ENCODE assay signal across 9 cellular contexts in the genomic region with DNA sequence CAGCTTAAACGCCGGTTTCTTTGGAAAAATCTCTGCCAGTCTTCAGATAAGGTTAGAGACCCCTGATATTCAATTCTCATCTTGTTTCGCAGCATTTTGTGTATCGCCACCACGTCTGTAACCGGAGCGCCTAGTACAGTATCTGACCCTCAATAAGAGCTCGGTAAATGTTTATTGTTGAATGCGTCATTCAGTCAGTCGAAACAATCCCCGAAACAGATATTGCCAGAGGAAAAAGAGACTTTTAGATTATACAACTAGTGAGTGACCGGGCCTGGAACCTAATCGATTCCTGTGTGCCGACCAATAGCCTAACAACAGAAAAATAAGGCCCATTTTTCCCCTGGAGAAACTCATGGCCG. TPM values are rescaled to one million over a fixed set of nuclear protein-coding genes. Genes with fewer than 3 reads are reported as not detected.
DNase-seq lines count a peak whose midpoint lies in the region; ATAC-seq, FAIRE-seq and TF ChIP-seq lines count a peak whose summit lies in the region.
"Had no signal": no experiment of that assay in that cellular context is flagged by ENCODE, and none has a peak within 500 bp of the region (broad histone marks: within the 10 kb centered on the region; RNA-seq: fewer than 3 reads in every experiment).

No MANE protein-coding gene starts in this region.

- H4K20me1 ChIP-seq in HepG2 (ENCODE audit: insufficient read depth, low read length): no peaks in the 10 kb centered on the region

- H3K27me3 Mint-ChIP-seq in activated CD8-positive, alpha-beta memory T cell treated with anti-CD3 and anti-CD28 coated beads, Interleukin-2, amount 10 ng/mL, durations not matched to agents 7 days and 5 days: no peaks in the 10 kb centered on the region

- H3K36me3 ChIP-seq in HepG2 (replicated peaks in 1 of 2; ENCODE audit: control insufficient read depth in 1 of 2, insufficient read depth in 2 of 2, low read length in 2 of 2) (no peaks in the 10 kb centered on the region), thoracic aorta (no peaks in the 10 kb centered on the region)

- TF ChIP-seq POLR2A in HepG2 (IDR thresholded peaks at IDR 0.05; ENCODE audit: insufficient read depth in 1 of 2, low read depth in 2 of 2, low read length in 2 of 2): no peak

- H3K9ac ChIP-seq in HepG2 (ENCODE audit: insufficient read depth, low read depth, low read length): peak overlapping the region; percentile 95

- DNase-seq in activated CD8-positive, alpha-beta memory T cell treated with anti-CD3 and anti-CD28 coated beads, Interleukin-2, amount 10 ng/mL, durations not matched to agents 7 days and 5 days: no peak
- no peak for DNase-seq in activated CD8-positive, alpha-beta memory T cell treated with anti-CD3 and anti-CD28 coated beads, Interleukin-2, amount 50 U/mL, for 48 hours
- DNase-seq in HepG2 (ENCODE audit: low spot score) (no peak), thoracic aorta (ENCODE audit: low spot score) (no peak), DMS114 treated with DMSO at 0.1 percent for 48 hours (lab: John Stamatoyannopoulos, UW; ENCODE audit: unreplicated experiment) (no peak), EL (no peak)

- TF ChIP-seq CTCF in HepG2 (CRISPR knock-in tag; IDR thresholded peaks at IDR 0.05) (no peak), thoracic aorta (IDR thresholded peaks at IDR 0.05) (no peak)

- peak overlapping the region; percentile 95 to 99 (median 95) for H3K4me3 ChIP-seq in HepG2 (replicated peaks in 1 of 3; ENCODE audit: insufficient read depth in 1 of 3, low read depth in 2 of 3, low read length in 3 of 3)
- H3K4me3 ChIP-seq in thoracic aorta: peak overlapping the region; percentile 94

- peaks cover 59% of the 10 kb centered on the region for H3K4me1 Mint-ChIP-seq in activated CD8-positive, alpha-beta memory T cell treated with anti-CD3 and anti-CD28 coated beads, Interleukin-2, amount 10 ng/mL, durations not matched to agents 7 days and 5 days

- ATAC-seq in activated CD8-positive, alpha-beta memory T cell treated with anti-CD3 and anti-CD28 coated beads, Interleukin-2, amount 10 ng/mL, durations not matched to agents 7 days and 5 days: no peak
- ATAC-seq in HepG2 (no peak), thoracic aorta (ENCODE audit: insufficient number of reproducible peaks, low FRiP score, low read depth) (no peak), GM19395 (IDR thresholded peaks at IDR 0.05; ENCODE audit: unreplicated experiment) (no peak)

- H3K36me3 Mint-ChIP-seq in activated CD8-positive, alpha-beta memory T cell treated with anti-CD3 and anti-CD28 coated beads, Interleukin-2, amount 10 ng/mL, durations not matched to agents 7 days and 5 days: peaks cover 11% of the 10 kb centered on the region

- TF ChIP-seq EP300 in HepG2 (IDR thresholded peaks at IDR 0.05; ENCODE audit: low read depth in 2 of 2, low read length in 2 of 2) (no peak), HepG2 (CRISPR knock-in tag; IDR thresholded peaks at IDR 0.05; ENCODE audit: borderline replicate concordance) (no peak)

- intact Hi-C loops in HepG2 (cut with micrococcal nuclease; ENCODE audit: unreplicated experiment): no loop called here

- in situ Hi-C loops in HepG2 (cut with HindIII; ENCODE audit: extremely low pct_ligation_motif_present, low pct_unique_long_range_greater_than_20kb): no loop called here

- CTCF ChIA-PET in activated CD8-positive, alpha-beta memory T cell treated with anti-CD3 and anti-CD28 coated beads, Interleukin-2, amount 10 ng/mL, durations not matched to agents 7 days and 5 days (lab: Charles Lee): interaction anchor here (0.9 to 1.5 kb wide), 4 partner anchors 28 to 359 kb away, joined by 3 to 6 read pairs (median 4); partner anchors contain the start of gene MED11
- CTCF ChIA-PET in HepG2 (lab: Yijun Ruan, JAX; ENCODE audit: low intra/inter-chr PET ratio, low total read pairs): no interaction called here

- peak overlapping the region; percentile 85 for H3K4me3 Mint-ChIP-seq in activated CD8-positive, alpha-beta memory T cell treated with anti-CD3 and anti-CD28 coated beads, Interleukin-2, amount 10 ng/mL, durations not matched to agents 7 days and 5 days

- POLR2A ChIA-PET in HepG2 (lab: Yijun Ruan, JAX): interaction anchor here (0.6 to 2.3 kb wide), 8 partner anchors 18 to 104 kb away, joined by 5 to 17 read pairs (median 6); partner anchors contain the start of genes GLTPD2, PLD2, PSMB6 and TM4SF5

- no peaks in the 10 kb centered on the region for H3K9me3 ChIP-seq in HepG2 (ENCODE audit: low read length)
- H3K9me3 ChIP-seq in thoracic aorta: no peaks in the 10 kb centered on the region

- TF ChIP-seq RAD21 in HepG2 (CRISPR knock-in tag; IDR thresholded peaks at IDR 0.05): no peak

- H3K27ac ChIP-seq in angular gyrus (ENCODE audit: low read depth, low read length) (peak overlapping the region; percentile 57), HepG2 (ENCODE audit: extremely low read length, insufficient read depth, low read length) (peak overlapping the region; percentile 79), thoracic aorta (peak overlapping the region in 1 of 2 donors; percentile 65)

- FAIRE-seq in HepG2 (lab: Jason Lieb, UNC): no peak
- FAIRE-seq: endometrium had no signal

- H3K4me1 ChIP-seq in HepG2 (ENCODE audit: insufficient read depth, low read length): peaks cover 52% of the 10 kb centered on the region
- H3K4me1 ChIP-seq in thoracic aorta (ENCODE audit: control insufficient read depth in 1 of 2, low read depth in 2 of 2): peaks cover 5 to 15% of the 10 kb centered on the region in 2 donors

- H3K27ac Mint-ChIP-seq in activated CD8-positive, alpha-beta memory T cell treated with anti-CD3 and anti-CD28 coated beads, Interleukin-2, amount 10 ng/mL, durations not matched to agents 7 days and 5 days: peak overlapping the region; percentile 93

- H2AFZ ChIP-seq in HepG2 (ENCODE audit: low read length): no peak overlapping the region

- peaks cover 53% of the 10 kb centered on the region for H3K79me2 ChIP-seq in HepG2 (ENCODE audit: insufficient read depth, low read length)

- H3K27me3 ChIP-seq in HepG2 (ENCODE audit: control insufficient read depth in 1 of 2, insufficient read depth in 2 of 2, low read length in 2 of 2) (no peaks in the 10 kb centered on the region; a peak in 1 of 5 replicates), thoracic aorta (replicated peaks; ENCODE audit: insufficient read depth) (no peaks in the 10 kb centered on the region)

- 2% methylated on average over 15 of the region's 15 CpGs for WGBS in HepG2 (ENCODE audit: low lambda C conversion rate)

- H3K9me3 Mint-ChIP-seq in activated CD8-positive, alpha-beta memory T cell treated with anti-CD3 and anti-CD28 coated beads, Interleukin-2, amount 10 ng/mL, durations not matched to agents 7 days and 5 days (ENCODE audit: low read depth): no peaks in the 10 kb centered on the region

- no TSS peak for BruUV-seq in HepG2 (replicated peaks; lab: Mats Ljungman, UMichigan)

- H3K4me2 ChIP-seq in HepG2 (ENCODE audit: low read depth, low read length): peak overlapping the region; percentile 86

RNA-seq across cellular contexts. Expression of gene PELP1, which starts 0.6 kb away (rescaled TPM):
- total RNA-seq in activated CD8-positive, alpha-beta memory T cell treated with anti-CD3 and anti-CD28 coated beads, Interleukin-2, amount 10 ng/mL, durations not matched to agents 7 days and 5 days: 10 to 100 TPM; 88.5 to 96.9 TPM
- total RNA-seq in HepG2 (2016; rRNA removed; fragmentation: Illumina TruSeq; extraction: Trizol) (27.8 and 33.2 TPM in 2 replicates), thoracic aorta (10 to 100 TPM; 21.1 to 71.2 TPM)
- total RNA-seq in HepG2 (2016; cell fraction: cytosol; rRNA removed; fragmentation: Illumina TruSeq; extraction: Trizol; ENCODE audit: low read depth): 8.6 and 9.3 TPM in 2 replicates
- total RNA-seq in HepG2 (2016; cell fraction: insoluble cytoplasmic fraction; rRNA removed; fragmentation: Illumina TruSeq; extraction: Trizol): 29.7 and 32.3 TPM in 2 replicates
- total RNA-seq in HepG2 (2016; cell fraction: membrane; rRNA removed; fragmentation: Illumina TruSeq; extraction: Trizol): 8.2 and 11.4 TPM in 2 replicates
- total RNA-seq in HepG2 (2016; cell fraction: nucleus; rRNA removed; fragmentation: Illumina TruSeq; extraction: Trizol): 38.3 and 51.4 TPM in 2 replicates
- polyA plus RNA-seq in HepG2 (2011; rRNA removed): 14.9 and 22.5 TPM in 2 replicates
- polyA plus RNA-seq in HepG2 (2011; cell fraction: cytosol; rRNA removed): 4.3 and 5.4 TPM in 2 replicates
- polyA plus RNA-seq in HepG2 (2011; cell fraction: nucleus; rRNA removed): 83.8 and 108 TPM in 2 replicates
- polyA plus RNA-seq in HepG2 (2012): 32.3 and 36.6 TPM in 2 replicates
- 1.4 and 1.8 TPM in 2 replicates for polyA plus RNA-seq in HepG2 (2016; cell fraction: cytosol; fragmentation: Illumina TruSeq; extraction: Trizol; ENCODE audit: low read depth)
- 18.5 and 30.6 TPM in 2 replicates for polyA plus RNA-seq in HepG2 (2016; cell fraction: insoluble cytoplasmic fraction; fragmentation: Illumina TruSeq; extraction: Trizol; ENCODE audit: low read depth)
- 3.5 and 4.7 TPM in 2 replicates for polyA plus RNA-seq in HepG2 (2016; cell fraction: membrane; fragmentation: Illumina TruSeq; extraction: Trizol; ENCODE audit: low read depth)
- 96.8 and 111 TPM in 2 replicates for polyA plus RNA-seq in HepG2 (2016; cell fraction: nucleus; fragmentation: Illumina TruSeq; extraction: Trizol; ENCODE audit: insufficient read depth, low read depth)
- polyA minus RNA-seq in HepG2 (2011; rRNA and poly(A)+ RNA removed; ENCODE audit: low replicate concordance): 69.8 and 87.2 TPM in 2 replicates
- polyA minus RNA-seq in HepG2 (2011; cell fraction: cytosol; rRNA and poly(A)+ RNA removed): 14.3 and 16.8 TPM in 2 replicates
- 39.3 and 65.8 TPM in 2 replicates for polyA minus RNA-seq in HepG2 (2011; cell fraction: nucleus; rRNA and poly(A)+ RNA removed)

RNA-seq across cellular contexts. Expression of gene ARRB2, which starts 7.1 kb away (rescaled TPM):
- 100 to 1,000 TPM; 348 to 365 TPM for total RNA-seq in activated CD8-positive, alpha-beta memory T cell treated with anti-CD3 and anti-CD28 coated beads, Interleukin-2, amount 10 ng/mL, durations not matched to agents 7 days and 5 days
- 15.5 and 21.5 TPM in 2 replicates for total RNA-seq in HepG2 (2016; rRNA removed; fragmentation: Illumina TruSeq; extraction: Trizol)
- total RNA-seq in HepG2 (2016; cell fraction: cytosol; rRNA removed; fragmentation: Illumina TruSeq; extraction: Trizol; ENCODE audit: low read depth): 26.6 and 31.6 TPM in 2 replicates
- 11.0 and 21.7 TPM in 2 replicates for total RNA-seq in HepG2 (2016; cell fraction: insoluble cytoplasmic fraction; rRNA removed; fragmentation: Illumina TruSeq; extraction: Trizol)
- total RNA-seq in HepG2 (2016; cell fraction: membrane; rRNA removed; fragmentation: Illumina TruSeq; extraction: Trizol): 39.2 and 42.1 TPM in 2 replicates
- total RNA-seq in HepG2 (2016; cell fraction: nucleus; rRNA removed; fragmentation: Illumina TruSeq; extraction: Trizol): 14.4 and 14.9 TPM in 2 replicates
- 49.2 and 58.4 TPM in 2 replicates for polyA plus RNA-seq in HepG2 (2011; rRNA removed)
- polyA plus RNA-seq in HepG2 (2011; cell fraction: cytosol; rRNA removed): 39.2 and 47.6 TPM in 2 replicates
- polyA plus RNA-seq in HepG2 (2011; cell fraction: nucleus; rRNA removed): 125 and 127 TPM in 2 replicates
- polyA plus RNA-seq in HepG2 (2012): 56.5 and 69.1 TPM in 2 replicates
- polyA plus RNA-seq in HepG2 (2016; cell fraction: cytosol; fragmentation: Illumina TruSeq; extraction: Trizol; ENCODE audit: low read depth): 73.1 and 77.8 TPM in 2 replicates
- 31.2 and 37.0 TPM in 2 replicates for polyA plus RNA-seq in HepG2 (2016; cell fraction: insoluble cytoplasmic fraction; fragmentation: Illumina TruSeq; extraction: Trizol; ENCODE audit: low read depth)
- 82.8 and 84.1 TPM in 2 replicates for polyA plus RNA-seq in HepG2 (2016; cell fraction: membrane; fragmentation: Illumina TruSeq; extraction: Trizol; ENCODE audit: low read depth)
- 77.0 and 85.1 TPM in 2 replicates for polyA plus RNA-seq in HepG2 (2016; cell fraction: nucleus; fragmentation: Illumina TruSeq; extraction: Trizol; ENCODE audit: insufficient read depth, low read depth)
- 30.3 and 32.9 TPM in 2 replicates for polyA minus RNA-seq in HepG2 (2011; rRNA and poly(A)+ RNA removed; ENCODE audit: low replicate concordance)
- polyA minus RNA-seq in HepG2 (2011; cell fraction: cytosol; rRNA and poly(A)+ RNA removed): 17.3 and 18.1 TPM in 2 replicates
- polyA minus RNA-seq in HepG2 (2011; cell fraction: nucleus; rRNA and poly(A)+ RNA removed): 19.2 and 23.5 TPM in 2 replicates
- total RNA-seq in thoracic aorta: 10 to 100 TPM; 64.5 to 66.3 TPM

RNA-seq across cellular contexts. Expression of gene MED11, which starts 27.9 kb away (rescaled TPM):
- total RNA-seq in activated CD8-positive, alpha-beta memory T cell treated with anti-CD3 and anti-CD28 coated beads, Interleukin-2, amount 10 ng/mL, durations not matched to agents 7 days and 5 days: 10 to 100 TPM; 23.6 to 26.1 TPM
- 20.2 and 25.1 TPM in 2 replicates for total RNA-seq in HepG2 (2016; rRNA removed; fragmentation: Illumina TruSeq; extraction: Trizol)
- 3.6 and 4.5 TPM in 2 replicates for total RNA-seq in HepG2 (2016; cell fraction: cytosol; rRNA removed; fragmentation: Illumina TruSeq; extraction: Trizol; ENCODE audit: low read depth)
- total RNA-seq in HepG2 (2016; cell fraction: insoluble cytoplasmic fraction; rRNA removed; fragmentation: Illumina TruSeq; extraction: Trizol): 20.3 and 31.3 TPM in 2 replicates
- 6.8 and 9.9 TPM in 2 replicates for total RNA-seq in HepG2 (2016; cell fraction: membrane; rRNA removed; fragmentation: Illumina TruSeq; extraction: Trizol)
- 7.9 and 8.0 TPM in 2 replicates for total RNA-seq in HepG2 (2016; cell fraction: nucleus; rRNA removed; fragmentation: Illumina TruSeq; extraction: Trizol)
- 36.2 and 39.0 TPM in 2 replicates for polyA plus RNA-seq in HepG2 (2011; rRNA removed)
- polyA plus RNA-seq in HepG2 (2011; cell fraction: cytosol; rRNA removed): 34.0 and 41.9 TPM in 2 replicates
- polyA plus RNA-seq in HepG2 (2011; cell fraction: nucleus; rRNA removed): 23.2 and 26.5 TPM in 2 replicates
- 23.6 and 23.7 TPM in 2 replicates for polyA plus RNA-seq in HepG2 (2012)
- polyA plus RNA-seq in HepG2 (2016; cell fraction: cytosol; fragmentation: Illumina TruSeq; extraction: Trizol; ENCODE audit: low read depth): 4.5 and 4.8 TPM in 2 replicates
- polyA plus RNA-seq in HepG2 (2016; cell fraction: insoluble cytoplasmic fraction; fragmentation: Illumina TruSeq; extraction: Trizol; ENCODE audit: low read depth): 34.8 and 37.3 TPM in 2 replicates
- 7.4 and 8.2 TPM in 2 replicates for polyA plus RNA-seq in HepG2 (2016; cell fraction: membrane; fragmentation: Illumina TruSeq; extraction: Trizol; ENCODE audit: low read depth)
- 23.5 and 24.2 TPM in 2 replicates for polyA plus RNA-seq in HepG2 (2016; cell fraction: nucleus; fragmentation: Illumina TruSeq; extraction: Trizol; ENCODE audit: insufficient read depth, low read depth)
- polyA minus RNA-seq in HepG2 (2011; rRNA and poly(A)+ RNA removed; ENCODE audit: low replicate concordance): 12.0 and 42.0 TPM in 2 replicates
- 9.0 and 13.7 TPM in 2 replicates for polyA minus RNA-seq in HepG2 (2011; cell fraction: cytosol; rRNA and poly(A)+ RNA removed)
- polyA minus RNA-seq in HepG2 (2011; cell fraction: nucleus; rRNA and poly(A)+ RNA removed): 8.0 and 9.3 TPM in 2 replicates
- 10 to 100 TPM; 18.8 to 21.9 TPM for total RNA-seq in thoracic aorta

RNA-seq across cellular contexts. Expression of gene ZMYND15, which starts 36.3 kb away (rescaled TPM):
- under 1 TPM in 1 of 2 experiments, not detected in 1; 0.12 TPM for total RNA-seq in activated CD8-positive, alpha-beta memory T cell treated with anti-CD3 and anti-CD28 coated beads, Interleukin-2, amount 10 ng/mL, durations not matched to agents 7 days and 5 days
- total RNA-seq in HepG2 (2016; rRNA removed; fragmentation: Illumina TruSeq; extraction: Trizol): 0.15 and 0.24 TPM in 2 replicates
- total RNA-seq in HepG2 (2016; cell fraction: cytosol; rRNA removed; fragmentation: Illumina TruSeq; extraction: Trizol; ENCODE audit: low read depth): not detected in 2 replicates
- 0.16 and 0.39 TPM in 2 replicates for total RNA-seq in HepG2 (2016; cell fraction: insoluble cytoplasmic fraction; rRNA removed; fragmentation: Illumina TruSeq; extraction: Trizol)
- total RNA-seq in HepG2 (2016; cell fraction: membrane; rRNA removed; fragmentation: Illumina TruSeq; extraction: Trizol): 0.10 and 0.12 TPM in 2 replicates
- 0.38 and 0.43 TPM in 2 replicates for total RNA-seq in HepG2 (2016; cell fraction: nucleus; rRNA removed; fragmentation: Illumina TruSeq; extraction: Trizol)
- 2.7 and 3.6 TPM in 2 replicates for polyA plus RNA-seq in HepG2 (2011; rRNA removed)
- polyA plus RNA-seq in HepG2 (2011; cell fraction: cytosol; rRNA removed): 1.5 and 1.7 TPM in 2 replicates
- 14.3 and 15.2 TPM in 2 replicates for polyA plus RNA-seq in HepG2 (2011; cell fraction: nucleus; rRNA removed)
- 2.0 and 2.7 TPM in 2 replicates for polyA plus RNA-seq in HepG2 (2012)
- 0.16 and 0.17 TPM in 2 replicates for polyA plus RNA-seq in HepG2 (2016; cell fraction: cytosol; fragmentation: Illumina TruSeq; extraction: Trizol; ENCODE audit: low read depth)
- polyA plus RNA-seq in HepG2 (2016; cell fraction: insoluble cytoplasmic fraction; fragmentation: Illumina TruSeq; extraction: Trizol; ENCODE audit: low read depth): 0.28 and 0.33 TPM in 2 replicates
- polyA plus RNA-seq in HepG2 (2016; cell fraction: membrane; fragmentation: Illumina TruSeq; extraction: Trizol; ENCODE audit: low read depth): 0.27 and 0.44 TPM in 2 replicates
- 0.75 and 1.6 TPM in 2 replicates for polyA plus RNA-seq in HepG2 (2016; cell fraction: nucleus; fragmentation: Illumina TruSeq; extraction: Trizol; ENCODE audit: insufficient read depth, low read depth)
- 0.07 and 2.5 TPM in 2 replicates for polyA minus RNA-seq in HepG2 (2011; rRNA and poly(A)+ RNA removed; ENCODE audit: low replicate concordance)
- polyA minus RNA-seq in HepG2 (2011; cell fraction: cytosol; rRNA and poly(A)+ RNA removed): 0.53 and 0.79 TPM in 2 replicates
- 1.5 and 2.7 TPM in 2 replicates for polyA minus RNA-seq in HepG2 (2011; cell fraction: nucleus; rRNA and poly(A)+ RNA removed)
- total RNA-seq in thoracic aorta: 1 to 10 TPM; 2.5 to 5.8 TPM

RNA-seq across cellular contexts. Expression of gene CXCL16, which starts 36.4 kb away (rescaled TPM):
- under 1 TPM; 0.70 to 0.96 TPM for total RNA-seq in activated CD8-positive, alpha-beta memory T cell treated with anti-CD3 and anti-CD28 coated beads, Interleukin-2, amount 10 ng/mL, durations not matched to agents 7 days and 5 days
- total RNA-seq in HepG2 (2016; rRNA removed; fragmentation: Illumina TruSeq; extraction: Trizol) (5.4 and 9.4 TPM in 2 replicates), thoracic aorta (10 to 100 TPM; 27.6 to 41.7 TPM)
- total RNA-seq in HepG2 (2016; cell fraction: cytosol; rRNA removed; fragmentation: Illumina TruSeq; extraction: Trizol; ENCODE audit: low read depth): 5.4 and 8.2 TPM in 2 replicates
- 5.6 and 11.1 TPM in 2 replicates for total RNA-seq in HepG2 (2016; cell fraction: insoluble cytoplasmic fraction; rRNA removed; fragmentation: Illumina TruSeq; extraction: Trizol)
- total RNA-seq in HepG2 (2016; cell fraction: membrane; rRNA removed; fragmentation: Illumina TruSeq; extraction: Trizol): 12.1 and 12.5 TPM in 2 replicates
- 7.9 and 8.2 TPM in 2 replicates for total RNA-seq in HepG2 (2016; cell fraction: nucleus; rRNA removed; fragmentation: Illumina TruSeq; extraction: Trizol)
- 101 and 142 TPM in 2 replicates for polyA plus RNA-seq in HepG2 (2011; rRNA removed)
- polyA plus RNA-seq in HepG2 (2011; cell fraction: cytosol; rRNA removed): 89.5 and 125 TPM in 2 replicates
- polyA plus RNA-seq in HepG2 (2011; cell fraction: nucleus; rRNA removed): 24.7 and 41.2 TPM in 2 replicates
- polyA plus RNA-seq in HepG2 (2012): 81.6 and 102 TPM in 2 replicates
- polyA plus RNA-seq in HepG2 (2016; cell fraction: cytosol; fragmentation: Illumina TruSeq; extraction: Trizol; ENCODE audit: low read depth): 18.9 and 20.3 TPM in 2 replicates
- 20.4 and 22.7 TPM in 2 replicates for polyA plus RNA-seq in HepG2 (2016; cell fraction: insoluble cytoplasmic fraction; fragmentation: Illumina TruSeq; extraction: Trizol; ENCODE audit: low read depth)
- polyA plus RNA-seq in HepG2 (2016; cell fraction: membrane; fragmentation: Illumina TruSeq; extraction: Trizol; ENCODE audit: low read depth): 28.0 and 31.1 TPM in 2 replicates
- 27.8 and 36.4 TPM in 2 replicates for polyA plus RNA-seq in HepG2 (2016; cell fraction: nucleus; fragmentation: Illumina TruSeq; extraction: Trizol; ENCODE audit: insufficient read depth, low read depth)
- polyA minus RNA-seq in HepG2 (2011; rRNA and poly(A)+ RNA removed; ENCODE audit: low replicate concordance): 7.1 and 65.0 TPM in 2 replicates
- 41.8 and 54.5 TPM in 2 replicates for polyA minus RNA-seq in HepG2 (2011; cell fraction: cytosol; rRNA and poly(A)+ RNA removed)
- polyA minus RNA-seq in HepG2 (2011; cell fraction: nucleus; rRNA and poly(A)+ RNA removed): 9.3 and 13.4 TPM in 2 replicates

Comparison
In these comparisons a context has a peak if more than half of its experiments do, and no peak if none do; other contexts are left out.
1. RNA of gene ARRB2, which starts 7.1 kb away (total RNA-seq): 348 to 365 TPM in activated CD8-positive, alpha-beta memory T cell treated with anti-CD3 and anti-CD28 coated beads, Interleukin-2, amount 10 ng/mL, durations not matched to agents 7 days and 5 days; 64.5 to 66.3 TPM in thoracic aorta and 11.0 to 42.1 TPM in HepG2; every median in the first group is over 4 times any median in the second.